10 cellular contexts compared by ENCODE assay signal in genomic region chr9:131419716-131420115, GRCh38. TPM values are rescaled to one million over a fixed set of nuclear protein-coding genes. Genes with fewer than 3 reads are reported as not detected.
DNase-seq lines count a peak whose midpoint lies in the region; ATAC-seq, FAIRE-seq and TF ChIP-seq lines count a peak whose summit lies in the region.
"Had no signal": no experiment of that assay in that cellular context is flagged by ENCODE, and none has a peak within 500 bp of the region (broad histone marks: within the 10 kb centered on the region; RNA-seq: fewer than 3 reads in every experiment).

No MANE protein-coding gene starts in this region.

- no peak overlapping the region for H3K27ac ChIP-seq in H1 (ENCODE audit: low read depth, low read length)
- H3K27ac ChIP-seq: WERI-Rb-1 had no signal

- H3K4me1 Mint-ChIP-seq in Caco-2 (ENCODE audit: low read depth, unreplicated experiment) (peaks cover 55% of the 10 kb centered on the region), T-cell (peaks cover 85 to 94% (median 93%) of the 10 kb centered on the region in 3 donors), progenitor cell of endocrine pancreas (ENCODE audit: low read depth) (peaks cover 57% of the 10 kb centered on the region)

- no peak overlapping the region for H3K4me3 ChIP-seq in Caco-2 (ENCODE audit: low read depth, low read length)
- no peak overlapping the region for H3K4me3 ChIP-seq in H1 (ENCODE audit: extremely low read depth in 1 of 4, insufficient read depth in 2 of 4, low read depth in 3 of 4, low read length in 4 of 4)
- H3K4me3 ChIP-seq: adrenal gland had no signal

- 88% methylated on average over 12 of the region's 12 CpGs; no CpG with 5 or more reads in 1 of the 2 experiments for WGBS in H1 (ENCODE audit: extremely low coverage in 1 of 2, insufficient coverage in 1 of 2, insufficient read length in 1 of 2, insufficient replicate concordance in 2 of 2, low coverage in 1 of 2, low lambda C conversion rate in 2 of 2, missing lambda C conversion rate in 1 of 2), 2 experiments

- H3K4ac ChIP-seq in H1 (replicated peaks; ENCODE audit: insufficient read length, low read depth, low read length): no peak overlapping the region

- H3K4me2 ChIP-seq in H1 (ENCODE audit: insufficient read depth in 1 of 2, low read depth in 2 of 2, low read length in 2 of 2): no peak overlapping the region; a peak in 1 of 4 replicates

- H2BK120ac ChIP-seq in H1 (replicated peaks; ENCODE audit: low read depth, low read length): no peak overlapping the region

- FAIRE-seq in H1 (lab: Jason Lieb, UNC) (no peak), frontal cortex (lab: Jason Lieb, UNC) (no peak)

- H3K9me3 Mint-ChIP-seq in Caco-2 (ENCODE audit: unreplicated experiment) (no peaks in the 10 kb centered on the region), T-cell (no peaks in the 10 kb centered on the region), progenitor cell of endocrine pancreas (ENCODE audit: low read depth) (no peaks in the 10 kb centered on the region)

- CTCF ChIA-PET in Caco-2 (lab: Charles Lee) (no interaction called here), T-cell (lab: Charles Lee) (no interaction called here), H1 (lab: Charles Lee; ENCODE audit: partially characterized antibody) (interaction anchor here (1.1 to 1.8 kb wide), 5 partner anchors 9 to 53 kb away, joined by 3 to 12 read pairs (median 5); no protein-coding TSS in a partner anchor)

- no peak for TF ChIP-seq RAD21 in H1 (IDR thresholded peaks at IDR 0.05 in 1 of 2, conservative IDR thresholded peaks at IDR 0.05 in 1 of 2; ENCODE audit: low read depth in 2 of 2, low read length in 2 of 2)

- H2AK5ac ChIP-seq in H1 (ENCODE audit: low read depth, low read length): no peak overlapping the region

- TF ChIP-seq CTCF in Caco-2 (IDR thresholded peaks at IDR 0.05; ENCODE audit: insufficient read depth in 1 of 2, low read depth in 1 of 2, low read length in 1 of 2, severe bottlenecking in 1 of 2, unreplicated experiment in 1 of 2) (no peak), H1 (IDR thresholded peaks at IDR 0.05; ENCODE audit: control extremely low read depth in 1 of 3, insufficient read depth in 1 of 3, low read depth in 1 of 3, low read length in 3 of 3) (no peak), progenitor cell of endocrine pancreas (IDR thresholded peaks at IDR 0.05; ENCODE audit: unreplicated experiment) (no peak)

- no peak overlapping the region for H3K56ac ChIP-seq in H1 (replicated peaks; ENCODE audit: insufficient read length, low read depth, low read length)

- H3K18ac ChIP-seq in H1 (ENCODE audit: extremely low read depth, low read length): no peak overlapping the region

- no peak overlapping the region for H3K23ac ChIP-seq in H1 (ENCODE audit: insufficient read length)

- DNase-seq in Caco-2 (no peak), T-cell (no peak), H1 (ENCODE audit: low read depth in 1 of 2, low spot score in 2 of 2) (no peak), progenitor cell of endocrine pancreas (ENCODE audit: low spot score, unreplicated experiment) (no peak), AML-193 (lab: John Stamatoyannopoulos, UW) (no peak), frontal cortex (ENCODE audit: low spot score in 2 of 2) (no peak), germinal center (ENCODE audit: low spot score) (no peak)
- DNase-seq: midbrain, WERI-Rb-1 had no signal

- H2BK12ac ChIP-seq in H1 (ENCODE audit: low read depth, low read length): no peak overlapping the region

- peaks cover 57 to 59% of the 10 kb centered on the region in 2 experiments for H4K20me1 ChIP-seq in H1 (replicated peaks in 1 of 2; ENCODE audit: control insufficient read depth in 1 of 2, insufficient read depth in 2 of 2, low read length in 2 of 2)

- H3K36me3 ChIP-seq in Caco-2 (ENCODE audit: control insufficient read depth, insufficient read depth, low read length) (no peaks in the 10 kb centered on the region; the same call in 1 of the 2 replicates), H1 (ENCODE audit: control insufficient read depth in 2 of 4, insufficient read depth in 4 of 4, low read length in 3 of 4) (peaks cover 0 to 11% (median 0%) of the 10 kb centered on the region in 4 experiments; a peak in 3 of 8 replicates)
- H3K36me3 ChIP-seq: adrenal gland had no signal

- H3K4me1 ChIP-seq in Caco-2 (peaks cover 16% of the 10 kb centered on the region), H1 (replicated peaks in 1 of 4; ENCODE audit: control insufficient read depth in 3 of 4, insufficient read depth in 4 of 4, low read length in 3 of 4) (peaks cover 25 to 50% (median 41%) of the 10 kb centered on the region in 4 experiments)

- no peaks in the 10 kb centered on the region for H3K9me3 ChIP-seq in Caco-2
- no peaks in the 10 kb centered on the region for H3K9me3 ChIP-seq in H1 (ENCODE audit: insufficient read depth in 2 of 2, low read depth in 1 of 2, low read length in 1 of 2)
- H3K9me3 ChIP-seq: adrenal gland had no signal

- no peak overlapping the region for H2BK20ac ChIP-seq in H1 (ENCODE audit: low read length)

- H2AFZ ChIP-seq in H1 (ENCODE audit: low read length): no peak overlapping the region

- H3K4me3 Mint-ChIP-seq in Caco-2 (ENCODE audit: unreplicated experiment) (no peak overlapping the region), T-cell (peak overlapping the region; percentile 2 to 71 (median 21)), progenitor cell of endocrine pancreas (ENCODE audit: low read depth) (no peak overlapping the region)

- no peak for TF ChIP-seq EP300 in H1 (IDR thresholded peaks at IDR 0.05; ENCODE audit: borderline replicate concordance in 1 of 2, low read depth in 2 of 2, low read length in 2 of 2)

- TF ChIP-seq POLR2A in H1 (IDR thresholded peaks at IDR 0.05; ENCODE audit: control extremely low read depth in 1 of 2, low read depth in 2 of 2, low read length in 2 of 2): no peak

- H3K14ac ChIP-seq in H1 (ENCODE audit: insufficient read length): no peak overlapping the region

- BruUV-seq in Caco-2 (replicated peaks; lab: Mats Ljungman, UMichigan): no TSS peak

- POLR2A ChIA-PET in Caco-2 (lab: Charles Lee) (no interaction called here), T-cell (lab: Charles Lee) (no interaction called here), H1 (lab: Charles Lee; ENCODE audit: partially characterized antibody) (interaction anchor here (1.2 to 4.1 kb wide), 6 partner anchors 9 to 69 kb away, joined by 3 to 17 read pairs (median 6); no protein-coding TSS in a partner anchor)

- H3K27ac Mint-ChIP-seq in Caco-2 (ENCODE audit: unreplicated experiment) (peak overlapping the region; percentile 50), T-cell (peak overlapping the region; percentile 83 to 88), progenitor cell of endocrine pancreas (peak overlapping the region; percentile 86)

- no peaks in the 10 kb centered on the region for H3K23me2 ChIP-seq in H1 (ENCODE audit: low read depth, low read length)

- H3K79me2 ChIP-seq in H1 (ENCODE audit: control insufficient read depth in 1 of 2, insufficient read depth in 2 of 2, low read length in 2 of 2): peaks cover 82 to 100% of the 10 kb centered on the region in 2 experiments

- peaks cover 14% of the 10 kb centered on the region for H3K79me1 ChIP-seq in H1 (ENCODE audit: low read depth, low read length)

- H3K27me3 Mint-ChIP-seq in Caco-2 (ENCODE audit: insufficient read depth, unreplicated experiment) (no peaks in the 10 kb centered on the region), T-cell (no peaks in the 10 kb centered on the region), progenitor cell of endocrine pancreas (no peaks in the 10 kb centered on the region)

- no peak overlapping the region for H4K91ac ChIP-seq in H1 (replicated peaks; ENCODE audit: insufficient read length, low read length)

- H2BK15ac ChIP-seq in H1 (ENCODE audit: low read length): no peak overlapping the region

- no peak overlapping the region; the same call in 1 of the 2 replicates for H4K8ac ChIP-seq in H1 (ENCODE audit: extremely low read depth, insufficient read depth, low read length)

- H2BK5ac ChIP-seq in H1 (ENCODE audit: low read depth, low read length): peak overlapping the region; percentile 44; the same call in 1 of the 2 replicates

- no peak overlapping the region for H4K5ac ChIP-seq in H1 (ENCODE audit: insufficient read length, low read depth, low read length)

- H3K9ac ChIP-seq in H1 (replicated peaks in 1 of 4; ENCODE audit: extremely low read depth in 1 of 4, low read depth in 3 of 4, low read length in 3 of 4): no peak overlapping the region

- no peak for ATAC-seq in T-cell (replicated peaks in 1 of 4)

- peaks cover 81% of the 10 kb centered on the region for H3K36me3 Mint-ChIP-seq in Caco-2 (ENCODE audit: insufficient read depth, unreplicated experiment)
- peaks cover 5% of the 10 kb centered on the region for H3K36me3 Mint-ChIP-seq in T-cell
- H3K36me3 Mint-ChIP-seq in progenitor cell of endocrine pancreas (ENCODE audit: insufficient read depth): peaks cover 7% of the 10 kb centered on the region

- H3K27me3 ChIP-seq in Caco-2 (replicated peaks; ENCODE audit: control insufficient read depth, insufficient read depth, low read length) (no peaks in the 10 kb centered on the region), H1 (replicated peaks in 1 of 4; ENCODE audit: control insufficient read depth in 3 of 4, extremely low read depth in 1 of 4, insufficient read depth in 3 of 4, low read length in 3 of 4) (no peaks in the 10 kb centered on the region)
- H3K27me3 ChIP-seq: adrenal gland had no signal

- intact Hi-C loops in Caco-2 (cut with micrococcal nuclease; ENCODE audit: unreplicated experiment): loop anchor here (5.0 kb wide), 1 partner anchor 52 kb away; no protein-coding TSS in a partner anchor

TF ChIP-seq in H1, 55 proteins besides CTCF, POLR2A, EP300 and RAD21 (continues in another document):
- TF ChIP-seq CHD2 (IDR thresholded peaks at IDR 0.05; ENCODE audit: low read length): no peak
- TF ChIP-seq KDM5A (IDR thresholded peaks at IDR 0.05; ENCODE audit: low read length): no peak
- TF ChIP-seq RFX5 (IDR thresholded peaks at IDR 0.05; ENCODE audit: borderline replicate concordance, low read depth, low read length): no peak

RNA-seq across cellular contexts. Expression of gene PRRC2B, which starts 25.8 kb away (rescaled TPM):
- total RNA-seq in Caco-2 (2022) (219 and 235 TPM in 2 replicates), T-cell (100 to 1,000 TPM; 259 to 375 (median 370) TPM), progenitor cell of endocrine pancreas (416 and 460 TPM in 2 replicates), frontal cortex (117 TPM)
- 249 and 255 TPM in 2 replicates for total RNA-seq in H1 (2021; fragmentation: NEBNext Ultra II Directional; extraction: Animal tissue kit (Norgen Biotek cat#: 25700))
- polyA plus RNA-seq in H1 (2011; rRNA removed): 37.3 and 55.3 TPM in 2 replicates
- polyA plus RNA-seq in H1 (2011; cell fraction: cytosol; rRNA removed): 32.6 TPM
- polyA plus RNA-seq in H1 (2011; cell fraction: nucleus; rRNA removed): 115 TPM
- polyA plus RNA-seq in H1 (2012, experiment 1 of 2): 96.3 to 122 TPM (median 108 TPM) in 4 replicates
- 52.2 TPM for polyA plus RNA-seq in H1 (2012, experiment 2 of 2)
- polyA plus RNA-seq in H1 (2013, experiment 1 of 2): 64.3 TPM
- polyA plus RNA-seq in H1 (2013, experiment 2 of 2): 64.7 TPM
- polyA minus RNA-seq in H1 (2011; rRNA and poly(A)+ RNA removed): 102 and 131 TPM in 2 replicates
- 63.8 TPM for polyA minus RNA-seq in H1 (2011; cell fraction: cytosol; rRNA and poly(A)+ RNA removed)
- 69.0 TPM for polyA minus RNA-seq in H1 (2011; cell fraction: nucleus; rRNA and poly(A)+ RNA removed)

Comparison
In these comparisons a context has a peak if more than half of its experiments do, and no peak if none do; other contexts are left out.
1. H3K4me3 Mint-ChIP-seq: peak in T-cell (3 of 3); none in Caco-2 (single experiment) and progenitor cell of endocrine pancreas (single experiment).
2. Peak in every context shown above with its lines, with median percentiles within 50 percentile points of each other: H3K27ac Mint-ChIP-seq.